23 cellular contexts compared by ENCODE assay signal in the genomic region with DNA sequence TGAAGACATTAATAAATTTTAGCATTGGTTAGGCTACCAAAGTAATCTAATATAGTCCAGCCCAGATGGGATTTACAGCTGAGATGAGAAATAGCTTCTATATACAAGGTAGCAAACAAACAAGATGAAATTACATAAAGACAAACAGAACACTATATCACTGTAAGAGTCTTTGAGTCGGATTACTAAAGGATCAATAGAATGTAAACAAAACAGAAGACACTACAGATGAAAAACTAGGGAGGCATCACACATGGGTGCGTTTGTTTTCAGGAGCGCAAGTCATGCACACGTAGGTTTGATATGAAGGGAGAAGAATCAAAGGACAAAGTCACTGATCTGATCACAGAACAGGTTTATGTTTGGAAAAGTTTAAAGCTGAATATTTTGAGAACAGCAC. TPM values are rescaled to one million over a fixed set of nuclear protein-coding genes. Genes with fewer than 3 reads are reported as not detected.
DNase-seq lines count a peak whose midpoint lies in the region; ATAC-seq, FAIRE-seq and TF ChIP-seq lines count a peak whose summit lies in the region.
"Had no signal": no experiment of that assay in that cellular context is flagged by ENCODE, and none has a peak within 500 bp of the region (broad histone marks: within the 10 kb centered on the region; RNA-seq: fewer than 3 reads in every experiment).

No MANE protein-coding gene starts in this region.

- H3K36me3 ChIP-seq in HepG2 (replicated peaks in 1 of 2; ENCODE audit: control insufficient read depth in 1 of 2, insufficient read depth in 2 of 2, low read length in 2 of 2), result no peaks in the 10 kb centered on the region
- H3K36me3 ChIP-seq in right lobe of liver, result no peaks in the 10 kb centered on the region
- H3K36me3 ChIP-seq in trophoblast cell (ENCODE audit: control insufficient read depth in 1 of 2, insufficient read depth in 2 of 2, low read length in 2 of 2), result no peaks in the 10 kb centered on the region
- H3K36me3 ChIP-seq: BLaER1, HAP-1 had no signal

- peaks cover 3% of the 10 kb centered on the region for H3K4me1 Mint-ChIP-seq in activated CD4-positive, alpha-beta T cell treated with anti-CD3 and anti-CD28 coated beads, Interleukin-2, amount 10 ng/mL, durations not matched to agents 7 days and 5 days
- peaks cover 0 to 8% of the 10 kb centered on the region in 2 donors for H3K4me1 Mint-ChIP-seq in natural killer cell treated with Interleukin-12 subunit alpha and Interleukin-12 subunit beta and Interleukin-15 and Interleukin-18, amount 100 ng/mL, for 72 hours (ENCODE audit: low read depth in 2 of 2)

- H3K9ac ChIP-seq in HepG2 (ENCODE audit: insufficient read depth, low read depth, low read length) (no peak overlapping the region), trophoblast cell (ENCODE audit: low read length) (no peak overlapping the region)
- H3K9ac ChIP-seq: BLaER1, GM23248 had no signal

- H3K23ac ChIP-seq in trophoblast cell (ENCODE audit: low read length), result no peak overlapping the region

- no peak overlapping the region for H3K27ac Mint-ChIP-seq in activated CD4-positive, alpha-beta T cell treated with anti-CD3 and anti-CD28 coated beads, Interleukin-2, amount 10 ng/mL, durations not matched to agents 7 days and 5 days
- no peak overlapping the region for H3K27ac Mint-ChIP-seq in natural killer cell treated with Interleukin-12 subunit alpha and Interleukin-12 subunit beta and Interleukin-15 and Interleukin-18, amount 100 ng/mL, for 72 hours
- H3K27ac Mint-ChIP-seq: CD14-positive monocyte had no signal

- no peak overlapping the region for H3K4ac ChIP-seq in trophoblast cell (ENCODE audit: low read depth, low read length)

- no peak overlapping the region for H3K18ac ChIP-seq in trophoblast cell (ENCODE audit: low read length)

- no TSS peak for BruUV-seq in HepG2 (replicated peaks; lab: Mats Ljungman, UMichigan)

- peak overlapping the region; percentile 40 for H2BK5ac ChIP-seq in trophoblast cell (ENCODE audit: low read depth, low read length, poor library complexity)

- TF ChIP-seq EP300 in HepG2 (IDR thresholded peaks at IDR 0.05; ENCODE audit: low read depth in 2 of 2, low read length in 2 of 2) (no peak), HepG2 (CRISPR knock-in tag; IDR thresholded peaks at IDR 0.05; ENCODE audit: borderline replicate concordance) (no peak)

- H3K4me2 ChIP-seq in HepG2 (ENCODE audit: low read depth, low read length) (no peak overlapping the region), trophoblast cell (ENCODE audit: low read length) (no peak overlapping the region)
- H3K4me2 ChIP-seq: A549, BLaER1 had no signal

- H3K27ac ChIP-seq in HepG2 (ENCODE audit: extremely low read length, insufficient read depth, low read length), result no peak overlapping the region
- H3K27ac ChIP-seq in right lobe of liver, result no peak overlapping the region
- no peak overlapping the region for H3K27ac ChIP-seq in trophoblast cell (ENCODE audit: low read depth, low read length)
- H3K27ac ChIP-seq: 22Rv1, A549, BLaER1, GM23248, HL-60 had no signal

- TF ChIP-seq POLR2A in HepG2 (IDR thresholded peaks at IDR 0.05; ENCODE audit: insufficient read depth in 1 of 2, low read depth in 2 of 2, low read length in 2 of 2) (no peak), right lobe of liver (IDR thresholded peaks at IDR 0.05) (no peak)

- no peaks in the 10 kb centered on the region for H3K27me3 Mint-ChIP-seq in activated CD4-positive, alpha-beta T cell treated with anti-CD3 and anti-CD28 coated beads, Interleukin-2, amount 10 ng/mL, durations not matched to agents 7 days and 5 days
- H3K27me3 Mint-ChIP-seq in natural killer cell treated with Interleukin-12 subunit alpha and Interleukin-12 subunit beta and Interleukin-15 and Interleukin-18, amount 100 ng/mL, for 72 hours, result no peaks in the 10 kb centered on the region
- H3K27me3 Mint-ChIP-seq: CD4-positive, alpha-beta memory T cell had no signal

- H4K20me1 ChIP-seq in HepG2 (ENCODE audit: insufficient read depth, low read length), result no peaks in the 10 kb centered on the region
- H4K20me1 ChIP-seq: BLaER1 had no signal

- FAIRE-seq in HepG2 (lab: Jason Lieb, UNC), result no peak
- FAIRE-seq: A549, GM12892, GM18507 had no signal

- DNase-seq in DMS53 (lab: John Stamatoyannopoulos, UW) (peak; percentile 32), DMS53 treated with DMSO at 0.1 percent for 48 hours (lab: John Stamatoyannopoulos, UW; ENCODE audit: unreplicated experiment) (no peak), HepG2 (ENCODE audit: low spot score) (peak; percentile 12), right lobe of liver (no peak), trophoblast cell (no peak), HK-2 (ENCODE audit: unreplicated experiment) (no peak)
- DNase-seq in activated CD4-positive, alpha-beta T cell treated with anti-CD3 and anti-CD28 coated beads, Interleukin-2, amount 10 ng/mL, durations not matched to agents 7 days and 5 days, result no peak
- DNase-seq in natural killer cell treated with Interleukin-12 subunit alpha and Interleukin-12 subunit beta and Interleukin-15 and Interleukin-18, amount 100 ng/mL, for 72 hours (ENCODE audit: low spot score), result no peak
- DNase-seq: Calu3; CD4-positive, alpha-beta memory T cell; DMS 273 treated with DMSO at 0.1 percent for 48 hours; DMS79; GDM1; GM23248; IMR-90 had no signal

- H3K79me2 ChIP-seq in HepG2 (ENCODE audit: insufficient read depth, low read length), result peaks cover 13% of the 10 kb centered on the region
- no peaks in the 10 kb centered on the region for H3K79me2 ChIP-seq in trophoblast cell (ENCODE audit: control insufficient read depth, insufficient read depth, low read length, poor library complexity)

- TF ChIP-seq RAD21 in HepG2 (CRISPR knock-in tag; IDR thresholded peaks at IDR 0.05), result no peak

- no peak overlapping the region for H3K14ac ChIP-seq in trophoblast cell (ENCODE audit: low read length)

- H3K27me3 ChIP-seq in HepG2 (ENCODE audit: control insufficient read depth in 1 of 2, insufficient read depth in 2 of 2, low read length in 2 of 2), result no peaks in the 10 kb centered on the region
- H3K27me3 ChIP-seq in right lobe of liver, result no peaks in the 10 kb centered on the region
- no peaks in the 10 kb centered on the region for H3K27me3 ChIP-seq in trophoblast cell (ENCODE audit: insufficient read depth, low read length)
- H3K27me3 ChIP-seq: BLaER1 had no signal

- H3K79me1 ChIP-seq in trophoblast cell (ENCODE audit: low read length), result peaks cover 2% of the 10 kb centered on the region

- H3K4me3 ChIP-seq in HepG2 (replicated peaks in 1 of 3; ENCODE audit: insufficient read depth in 1 of 3, low read depth in 2 of 3, low read length in 3 of 3) (no peak overlapping the region), right lobe of liver (no peak overlapping the region), trophoblast cell (ENCODE audit: low read depth, low read length) (no peak overlapping the region)
- H3K4me3 ChIP-seq: A549, BLaER1, GM23248, HAP-1 had no signal

- H4K12ac ChIP-seq in trophoblast cell (ENCODE audit: low read depth, low read length), result no peak overlapping the region

- in situ Hi-C loops in HepG2 (cut with HindIII; ENCODE audit: extremely low pct_ligation_motif_present, low pct_unique_long_range_greater_than_20kb), result no loop called here

- H2BK120ac ChIP-seq in trophoblast cell (ENCODE audit: insufficient read depth, low read length, poor library complexity), result no peak overlapping the region

- no peak overlapping the region for H2BK12ac ChIP-seq in trophoblast cell (ENCODE audit: low read length)

- H3K36me3 Mint-ChIP-seq in activated CD4-positive, alpha-beta T cell treated with anti-CD3 and anti-CD28 coated beads, Interleukin-2, amount 10 ng/mL, durations not matched to agents 7 days and 5 days (ENCODE audit: low read depth), result no peaks in the 10 kb centered on the region
- H3K36me3 Mint-ChIP-seq in natural killer cell treated with Interleukin-12 subunit alpha and Interleukin-12 subunit beta and Interleukin-15 and Interleukin-18, amount 100 ng/mL, for 72 hours, result no peaks in the 10 kb centered on the region

- H4K8ac ChIP-seq in trophoblast cell (ENCODE audit: low read depth, low read length), result no peak overlapping the region

- H4K91ac ChIP-seq in trophoblast cell (ENCODE audit: low read depth, low read length), result no peak overlapping the region

- H2AFZ ChIP-seq in HepG2 (ENCODE audit: low read length), result no peak overlapping the region
- no peak overlapping the region for H2AFZ ChIP-seq in trophoblast cell (ENCODE audit: insufficient read depth, low read length, poor library complexity)
- H2AFZ ChIP-seq: GM23248 had no signal

- H3K4me3 Mint-ChIP-seq in activated CD4-positive, alpha-beta T cell treated with anti-CD3 and anti-CD28 coated beads, Interleukin-2, amount 10 ng/mL, durations not matched to agents 7 days and 5 days, result no peak overlapping the region
- no peak overlapping the region for H3K4me3 Mint-ChIP-seq in natural killer cell treated with Interleukin-12 subunit alpha and Interleukin-12 subunit beta and Interleukin-15 and Interleukin-18, amount 100 ng/mL, for 72 hours
- H3K4me3 Mint-ChIP-seq: CD14-positive monocyte; CD4-positive, alpha-beta memory T cell had no signal

- TF ChIP-seq CTCF in HepG2 (CRISPR knock-in tag; IDR thresholded peaks at IDR 0.05), result no peak
- no peak for TF ChIP-seq CTCF in right lobe of liver (IDR thresholded peaks at IDR 0.05)

- intact Hi-C loops in HepG2 (cut with micrococcal nuclease; ENCODE audit: unreplicated experiment) (no loop called here), right lobe of liver (cut with DNase I) (no loop called here)

- CTCF ChIA-PET in HepG2 (lab: Yijun Ruan, JAX; ENCODE audit: low intra/inter-chr PET ratio, low total read pairs), result no interaction called here
- CTCF ChIA-PET in activated CD4-positive, alpha-beta T cell treated with anti-CD3 and anti-CD28 coated beads, Interleukin-2, amount 10 ng/mL, durations not matched to agents 7 days and 5 days (lab: Charles Lee), result interaction anchor here (0.8 to 1.5 kb wide), 4 partner anchors 19 to 104 kb away, joined by 3 to 6 read pairs (median 3); a partner anchor contains a TSS

- WGBS in HepG2 (ENCODE audit: low lambda C conversion rate), result 46% methylated on average over 4 of the region's 4 CpGs
- WGBS in right lobe of liver (ENCODE audit: insufficient coverage, low coverage, low lambda C conversion rate, missing lambda C conversion rate), result 68% methylated on average over 4 of the region's 4 CpGs
- WGBS in trophoblast cell (ENCODE audit: extremely low coverage, insufficient coverage, insufficient read length), result no CpG with 5 or more reads among the region's 4 CpGs

- H3K9me3 ChIP-seq in HepG2 (ENCODE audit: low read length) (no peaks in the 10 kb centered on the region), right lobe of liver (no peaks in the 10 kb centered on the region), trophoblast cell (ENCODE audit: insufficient read depth, low read depth, low read length) (no peaks in the 10 kb centered on the region)
- H3K9me3 ChIP-seq: A549, BLaER1, HAP-1 had no signal

- peak; percentile 33 for ATAC-seq in HepG2
- no peak for ATAC-seq in right lobe of liver
- ATAC-seq in natural killer cell treated with Interleukin-12 subunit alpha and Interleukin-12 subunit beta and Interleukin-15 and Interleukin-18, amount 100 ng/mL, for 72 hours, result no peak
- ATAC-seq: A549 had no signal

- H2AK5ac ChIP-seq in trophoblast cell (ENCODE audit: low read length), result no peak overlapping the region

- H3K9me3 Mint-ChIP-seq in activated CD4-positive, alpha-beta T cell treated with anti-CD3 and anti-CD28 coated beads, Interleukin-2, amount 10 ng/mL, durations not matched to agents 7 days and 5 days, result no peaks in the 10 kb centered on the region
- no peaks in the 10 kb centered on the region for H3K9me3 Mint-ChIP-seq in natural killer cell treated with Interleukin-12 subunit alpha and Interleukin-12 subunit beta and Interleukin-15 and Interleukin-18, amount 100 ng/mL, for 72 hours
- H3K9me3 Mint-ChIP-seq: CD4-positive, alpha-beta memory T cell had no signal

- H3K4me1 ChIP-seq in HepG2 (ENCODE audit: insufficient read depth, low read length), result peaks cover 24% of the 10 kb centered on the region
- H3K4me1 ChIP-seq in right lobe of liver, result no peaks in the 10 kb centered on the region
- no peaks in the 10 kb centered on the region for H3K4me1 ChIP-seq in trophoblast cell (ENCODE audit: control insufficient read depth in 1 of 2, insufficient read depth in 2 of 2, low read length in 2 of 2)
- H3K4me1 ChIP-seq: A549 had no signal

- POLR2A ChIA-PET in HepG2 (lab: Yijun Ruan, JAX), result interaction anchor here (2.2 kb wide), 1 partner anchor 27 kb away, joined by 6 read pairs; a partner anchor contains a TSS
- POLR2A ChIA-PET in activated CD4-positive, alpha-beta T cell treated with anti-CD3 and anti-CD28 coated beads, Interleukin-2, amount 10 ng/mL, durations not matched to agents 7 days and 5 days (lab: Charles Lee), result no interaction called here

RNA-seq across cellular contexts. Expression of a gene that starts 26.5 kb away (rescaled TPM):
- 16.4 and 23.8 TPM in 2 replicates for total RNA-seq in HepG2 (2016; rRNA removed; fragmentation: Illumina TruSeq; extraction: Trizol)
- total RNA-seq in HepG2 (2016; cell fraction: cytosol; rRNA removed; fragmentation: Illumina TruSeq; extraction: Trizol; ENCODE audit: low read depth), result 4.7 and 4.9 TPM in 2 replicates
- total RNA-seq in HepG2 (2016; cell fraction: insoluble cytoplasmic fraction; rRNA removed; fragmentation: Illumina TruSeq; extraction: Trizol), result 15.7 and 24.1 TPM in 2 replicates
- total RNA-seq in HepG2 (2016; cell fraction: membrane; rRNA removed; fragmentation: Illumina TruSeq; extraction: Trizol), result 13.2 and 13.5 TPM in 2 replicates
- total RNA-seq in HepG2 (2016; cell fraction: nucleus; rRNA removed; fragmentation: Illumina TruSeq; extraction: Trizol), result 13.9 and 16.9 TPM in 2 replicates
- 6.8 and 7.0 TPM in 2 replicates for polyA plus RNA-seq in HepG2 (2011; rRNA removed)
- 4.1 and 4.3 TPM in 2 replicates for polyA plus RNA-seq in HepG2 (2011; cell fraction: cytosol; rRNA removed)
- 3.2 and 3.9 TPM in 2 replicates for polyA plus RNA-seq in HepG2 (2011; cell fraction: nucleus; rRNA removed)
- 4.3 and 5.3 TPM in 2 replicates for polyA plus RNA-seq in HepG2 (2012)
- 1.6 and 1.8 TPM in 2 replicates for polyA plus RNA-seq in HepG2 (2016; cell fraction: cytosol; fragmentation: Illumina TruSeq; extraction: Trizol; ENCODE audit: low read depth)
- 14.2 and 15.0 TPM in 2 replicates for polyA plus RNA-seq in HepG2 (2016; cell fraction: insoluble cytoplasmic fraction; fragmentation: Illumina TruSeq; extraction: Trizol; ENCODE audit: low read depth)
- 4.8 and 5.4 TPM in 2 replicates for polyA plus RNA-seq in HepG2 (2016; cell fraction: membrane; fragmentation: Illumina TruSeq; extraction: Trizol; ENCODE audit: low read depth)
- 8.0 and 8.2 TPM in 2 replicates for polyA plus RNA-seq in HepG2 (2016; cell fraction: nucleus; fragmentation: Illumina TruSeq; extraction: Trizol; ENCODE audit: insufficient read depth, low read depth)
- polyA minus RNA-seq in HepG2 (2011; rRNA and poly(A)+ RNA removed; ENCODE audit: low replicate concordance), result 10.8 and 31.2 TPM in 2 replicates
- 12.3 and 12.6 TPM in 2 replicates for polyA minus RNA-seq in HepG2 (2011; cell fraction: cytosol; rRNA and poly(A)+ RNA removed)
- polyA minus RNA-seq in HepG2 (2011; cell fraction: nucleus; rRNA and poly(A)+ RNA removed), result 17.6 and 21.8 TPM in 2 replicates
- 1 to 10 TPM; 1.9 to 4.2 (median 2.2) TPM for total RNA-seq in right lobe of liver
- 12.8 and 13.4 TPM in 2 replicates for polyA plus RNA-seq in trophoblast cell (2013)
- 10 to 100 TPM; 18.7 to 20.2 TPM for total RNA-seq in activated CD4-positive, alpha-beta T cell treated with anti-CD3 and anti-CD28 coated beads, Interleukin-2, amount 10 ng/mL, durations not matched to agents 7 days and 5 days
- total RNA-seq in natural killer cell treated with Interleukin-12 subunit alpha and Interleukin-12 subunit beta and Interleukin-15 and Interleukin-18, amount 100 ng/mL, for 72 hours, result 1 to 10 TPM; 1.7 to 2.7 TPM

Comparison
In these comparisons a context has a peak if more than half of its experiments do, and no peak if none do; other contexts are left out.
1. DNase-seq: peak in DMS53 (single experiment) and HepG2 (single experiment); none in DMS53 treated with DMSO at 0.1 percent for 48 hours (single experiment), right lobe of liver (0 of 3), trophoblast cell (0 of 2), activated CD4-positive, alpha-beta T cell treated with anti-CD3 and anti-CD28 coated beads, Interleukin-2, amount 10 ng/mL, durations not matched to agents 7 days and 5 days (single experiment), HK-2 (single experiment) and natural killer cell treated with Interleukin-12 subunit alpha and Interleukin-12 subunit beta and Interleukin-15 and Interleukin-18, amount 100 ng/mL, for 72 hours (single experiment).